Comparison of ENCODE assay signal across 17 cellular contexts in genomic region chr18:8496186-8496585, GRCh38.
"Had no signal": no experiment of that assay in that cellular context is flagged by ENCODE, and none has a peak within 500 bp of the region (broad histone marks: within the 10 kb centered on the region; RNA-seq: fewer than 3 reads in every experiment).

No MANE protein-coding gene starts in this region.

- H3K27ac Mint-ChIP-seq: activated CD4-positive, alpha-beta T cell treated with anti-CD3 and anti-CD28 coated beads, Interleukin-2, amount 10 ng/mL, durations not matched to agents 7 days and 5 days; activated naive CD4-positive, alpha-beta T cell treated with anti-CD3 and anti-CD28 coated beads, Interleukin-2, amount 50 U/mL, for 72 hours; activated T-cell treated with anti-CD3 and anti-CD28 coated beads, Interleukin-2, amount 50 U/mL, for 24 hours; T-helper 1 cell treated with Interleukin-12 subunit alpha and Interleukin-12 subunit beta and Interleukin-4 antibody, amounts not matched to agents 30 μg/mL and 1 μg/mL, for 36 hours had no signal

- H3K27me3 ChIP-seq: hepatocyte, spleen, testis had no signal

- ATAC-seq: activated naive CD4-positive, alpha-beta T cell treated with anti-CD3 and anti-CD28 coated beads, Interleukin-2, amount 50 U/mL, for 72 hours; naive thymus-derived CD4-positive, alpha-beta T cell; right cardiac atrium had no signal

- H3K4me1 ChIP-seq: testis had no signal

- H3K4me3 Mint-ChIP-seq: activated CD4-positive, alpha-beta T cell treated with anti-CD3 and anti-CD28 coated beads, Interleukin-2, amount 10 ng/mL, durations not matched to agents 7 days and 5 days; activated T-cell treated with anti-CD3 and anti-CD28 coated beads, Interleukin-2, amount 50 U/mL, for 24 hours; naive thymus-derived CD4-positive, alpha-beta T cell; T-helper 1 cell treated with Interleukin-12 subunit alpha and Interleukin-12 subunit beta and Interleukin-4 antibody, amounts not matched to agents 30 μg/mL and 1 μg/mL, for 36 hours had no signal

- H3K36me3 ChIP-seq: spleen had no signal

- H3K27ac ChIP-seq: epithelial cell of prostate, hepatocyte, spleen, testis had no signal

- H3K36me3 Mint-ChIP-seq: activated naive CD4-positive, alpha-beta T cell treated with anti-CD3 and anti-CD28 coated beads, Interleukin-2, amount 50 U/mL, for 72 hours; naive thymus-derived CD4-positive, alpha-beta T cell had no signal

- H3K4me2 ChIP-seq: hepatocyte had no signal

- H3K9me3 ChIP-seq: spleen, testis had no signal

- H3K4me3 ChIP-seq: hepatocyte, lung, spleen, testis had no signal

- H3K4me1 Mint-ChIP-seq: activated CD4-positive, alpha-beta T cell treated with anti-CD3 and anti-CD28 coated beads, Interleukin-2, amount 10 ng/mL, durations not matched to agents 7 days and 5 days had no signal

- H2AFZ ChIP-seq: hepatocyte had no signal

- H3K9me3 Mint-ChIP-seq: activated CD4-positive, alpha-beta T cell treated with anti-CD3 and anti-CD28 coated beads, Interleukin-2, amount 10 ng/mL, durations not matched to agents 7 days and 5 days; activated T-cell treated with anti-CD3 and anti-CD28 coated beads, Interleukin-2, amount 50 U/mL, for 24 hours; T-helper 1 cell treated with Interleukin-12 subunit alpha and Interleukin-12 subunit beta and Interleukin-4 antibody, amounts not matched to agents 30 μg/mL and 1 μg/mL, for 36 hours had no signal

- DNase-seq: activated CD4-positive, alpha-beta T cell treated with anti-CD3 and anti-CD28 coated beads, Interleukin-2, amount 10 ng/mL, durations not matched to agents 7 days and 5 days; activated CD4-positive, CD25-positive, alpha-beta regulatory T cell; activated effector memory CD4-positive, alpha-beta T cell treated with Interleukin-2 at 50 U/mL for 16 hours; activated T-cell treated with anti-CD3 and anti-CD28 coated beads, Interleukin-2, amount 50 U/mL, for 24 hours; effector CD4-positive, alpha-beta T cell; kidney glomerular epithelial cell; naive thymus-derived CD4-positive, alpha-beta T cell; right cardiac atrium; spleen; stimulated activated CD4-positive, alpha-beta T cell treated with anti-CD3 and anti-CD28 coated beads, Interleukin-1b, Interleukin-23, amount 100 ng/mL, for 48 hours; stimulated activated naive CD4-positive, alpha-beta T cell; testis had no signal
